Comparison of ENCODE assay signal across 8 cellular contexts in genomic region chr4:139177888-139178609, GRCh38. TPM values are rescaled to one million over a fixed set of nuclear protein-coding genes. Genes with fewer than 3 reads are reported as not detected.
DNase-seq lines count a peak whose midpoint lies in the region; TF ChIP-seq lines count a peak whose summit lies in the region.

No MANE protein-coding gene starts in this region.

- H3K4me1 Mint-ChIP-seq in nephron progenitor cell: peaks cover 18% of the 10 kb centered on the region
- H3K4me1 Mint-ChIP-seq in stimulated activated naive CD8-positive, alpha-beta T cell treated with anti-CD3 and anti-CD28 coated beads, Interleukin-15, Interleukin-2, amounts not matched to agents 100 ng/mL and 50 ng/mL, for 24 hours (ENCODE audit: low read depth): peaks cover 14% of the 10 kb centered on the region

- TF ChIP-seq CTCF in RWPE1 (conservative IDR thresholded peaks at IDR 0.05; ENCODE audit: low read depth): no peak
- no peak for TF ChIP-seq CTCF in fibroblast of pulmonary artery (IDR thresholded peaks at IDR 0.05; ENCODE audit: low read length, missing control alignments)
- no peak for TF ChIP-seq CTCF in nephron progenitor cell (IDR thresholded peaks at IDR 0.05)

- H3K27ac ChIP-seq in RWPE1: peak overlapping the region; percentile 98

- no peaks in the 10 kb centered on the region for H3K36me3 ChIP-seq in H7 (replicated peaks; ENCODE audit: control insufficient read depth, insufficient read depth, low read length)

- H3K9me3 Mint-ChIP-seq in nephron progenitor cell: no peaks in the 10 kb centered on the region
- H3K9me3 Mint-ChIP-seq in stimulated activated naive CD8-positive, alpha-beta T cell treated with anti-CD3 and anti-CD28 coated beads, Interleukin-15, Interleukin-2, amounts not matched to agents 100 ng/mL and 50 ng/mL, for 24 hours: no peaks in the 10 kb centered on the region

- H3K4me3 ChIP-seq in H7 (ENCODE audit: insufficient read depth, low read depth, low read length): peak overlapping the region; percentile 75
- H3K4me3 ChIP-seq in fibroblast of pulmonary artery (replicated peaks; ENCODE audit: low read depth, low read length): peak overlapping the region; percentile 82

- H3K27me3 ChIP-seq in H7 (ENCODE audit: control insufficient read depth, insufficient read depth, low read length): peaks cover 5% of the 10 kb centered on the region; the same call in 1 of the 2 replicates

- peak; percentile 93 for DNase-seq in ELR (ENCODE audit: low read depth)
- peak; percentile 94 for DNase-seq in H7
- DNase-seq in LoVo (ENCODE audit: low spot score): peak; percentile 93
- DNase-seq in RWPE1 (ENCODE audit: low spot score): peak; percentile 85
- DNase-seq in activated T-helper 9 cell treated with anti-CD3 and anti-CD28 coated beads, Interleukin-2, amount 50 U/mL, for 16 hours (ENCODE audit: low read depth): peak; percentile 83
- peak; percentile 95 for DNase-seq in fibroblast of pulmonary artery (ENCODE audit: low read depth)
- peak; percentile 96 for DNase-seq in nephron progenitor cell

- H3K4me3 Mint-ChIP-seq in nephron progenitor cell: peak overlapping the region; percentile 96
- H3K4me3 Mint-ChIP-seq in stimulated activated naive CD8-positive, alpha-beta T cell treated with anti-CD3 and anti-CD28 coated beads, Interleukin-15, Interleukin-2, amounts not matched to agents 100 ng/mL and 50 ng/mL, for 24 hours: peak overlapping the region; percentile 81

- H3K27ac Mint-ChIP-seq in nephron progenitor cell: peak overlapping the region; percentile 96
- peak overlapping the region; percentile 33 for H3K27ac Mint-ChIP-seq in stimulated activated naive CD8-positive, alpha-beta T cell treated with anti-CD3 and anti-CD28 coated beads, Interleukin-15, Interleukin-2, amounts not matched to agents 100 ng/mL and 50 ng/mL, for 24 hours

- no peaks in the 10 kb centered on the region for H3K36me3 Mint-ChIP-seq in nephron progenitor cell (ENCODE audit: low read depth)
- H3K36me3 Mint-ChIP-seq in stimulated activated naive CD8-positive, alpha-beta T cell treated with anti-CD3 and anti-CD28 coated beads, Interleukin-15, Interleukin-2, amounts not matched to agents 100 ng/mL and 50 ng/mL, for 24 hours (ENCODE audit: low read depth): no peaks in the 10 kb centered on the region

- CTCF ChIA-PET in RWPE1 (lab: Yijun Ruan, JAX): interaction anchor here (0.6 to 0.7 kb wide), 3 partner anchors 23 to 504 kb away, joined by 3 to 4 read pairs (median 3); no protein-coding TSS in a partner anchor

- peaks cover 17% of the 10 kb centered on the region for H3K27me3 Mint-ChIP-seq in nephron progenitor cell (ENCODE audit: low read depth, poor library complexity)
- peaks cover 15% of the 10 kb centered on the region for H3K27me3 Mint-ChIP-seq in stimulated activated naive CD8-positive, alpha-beta T cell treated with anti-CD3 and anti-CD28 coated beads, Interleukin-15, Interleukin-2, amounts not matched to agents 100 ng/mL and 50 ng/mL, for 24 hours

- POLR2A ChIA-PET in RWPE1 (lab: Yijun Ruan, JAX; ENCODE audit: low non-redundant PET): interaction anchor here (0.7 to 1.7 kb wide), 3 partner anchors 10 to 348 kb away, joined by 3 to 5 read pairs (median 4); partner anchors contain the start of gene NAA15

RNA-seq across cellular contexts. Expression of gene ELF2, which starts 1.0 kb away (rescaled TPM):
- 29.9 and 45.6 TPM in 2 replicates for total RNA-seq in H7 (2014; rRNA removed; shearing (Covaris generic))

Comparison
In these comparisons a context has a peak if more than half of its experiments do, and no peak if none do; other contexts are left out.
1. Peak in every context shown above with its lines: DNase-seq, H3K4me3 ChIP-seq and H3K27ac ChIP-seq.